7 cellular contexts compared by ENCODE assay signal in the genomic region with DNA sequence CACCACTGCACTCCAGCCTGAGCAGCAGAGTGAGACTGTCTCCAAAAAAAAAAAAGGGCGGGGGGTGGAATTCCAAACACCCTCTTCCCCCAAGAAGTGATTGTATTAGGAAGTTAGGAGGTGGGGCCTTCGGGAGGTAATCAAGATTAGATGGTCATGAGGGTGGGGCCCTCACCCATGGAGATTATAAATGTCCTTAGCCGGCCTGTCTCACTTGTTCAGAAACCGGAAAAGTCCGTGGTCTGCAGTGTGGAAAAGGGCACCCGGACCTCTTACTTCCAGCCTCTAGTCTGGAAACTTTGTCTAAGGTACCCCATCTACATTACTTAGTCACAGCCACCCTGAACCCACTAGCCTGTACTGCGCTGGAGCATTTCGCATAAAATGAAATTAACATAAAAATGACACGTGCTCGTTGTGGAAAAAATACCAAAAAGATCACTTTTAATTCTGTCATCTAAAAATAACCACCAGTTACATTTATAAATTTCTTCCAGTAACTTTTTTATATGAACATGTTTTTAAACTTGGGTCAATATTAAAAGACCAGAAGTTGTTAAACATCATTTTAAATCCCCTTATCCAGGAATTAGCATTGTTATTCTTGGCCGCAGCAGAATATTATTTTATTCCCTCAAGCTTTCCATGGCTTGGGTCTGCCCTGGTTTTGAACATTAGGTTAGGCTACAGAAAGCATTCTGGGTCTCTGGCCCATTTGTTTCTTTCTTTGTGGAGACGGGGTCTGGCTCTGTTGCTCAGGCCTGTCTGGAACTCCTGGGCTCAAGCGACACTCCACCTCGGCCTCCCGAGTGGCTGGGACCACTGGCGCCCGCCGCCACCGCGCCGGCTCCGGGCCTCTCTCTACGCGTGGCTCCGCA. TPM values are rescaled to one million over a fixed set of nuclear protein-coding genes. Genes with fewer than 3 reads are reported as not detected.
A peak's percentile ranks its signal among the peaks of the same experiment; 100 is the strongest.
DNase-seq lines count a peak whose midpoint lies in the region; ATAC-seq and TF ChIP-seq lines count a peak whose summit lies in the region.

No MANE protein-coding gene starts in this region.

- no peaks in the 10 kb centered on the region for H4K20me1 ChIP-seq in H9 (ENCODE audit: control insufficient read depth, insufficient read depth, insufficient read length)

- no peak overlapping the region for H2BK12ac ChIP-seq in H9 (ENCODE audit: insufficient read length, low read depth, low read length)

- no peaks in the 10 kb centered on the region for H3K79me1 ChIP-seq in H9 (ENCODE audit: insufficient read depth, low read depth, low read length, poor library complexity, severe bottlenecking)

- in situ Hi-C loops in SK-MEL-5 (cut with HindIII; ENCODE audit: low pct_unique_long_range_greater_than_20kb, low sequenced_read_pairs): no loop called here

- peak overlapping the region; percentile 98 for H3K14ac ChIP-seq in H9 (ENCODE audit: insufficient read depth, low read length)

- peak overlapping the region; percentile 77 for H3K9ac ChIP-seq in H9 (ENCODE audit: extremely low read depth, insufficient read length, low read length)

- no peaks in the 10 kb centered on the region; a peak in 2 of 5 replicates for H3K9me3 Mint-ChIP-seq in H9
- no peaks in the 10 kb centered on the region for H3K9me3 Mint-ChIP-seq in natural killer cell treated with Interleukin-12 subunit alpha and Interleukin-12 subunit beta and Interleukin-15 and Interleukin-18, amount 100 ng/mL, for 72 hours

- H2AFZ ChIP-seq in H9 (ENCODE audit: low read length): no peak overlapping the region

- peaks cover 35% of the 10 kb centered on the region; the same call in 1 of the 2 replicates for H3K79me2 ChIP-seq in H9 (ENCODE audit: insufficient read depth, low read length)

- no peak for TF ChIP-seq CTCF in H9 (conservative IDR thresholded peaks at IDR 0.05)

- H3K18ac ChIP-seq in H9 (ENCODE audit: insufficient read length, low read depth, low read length): peak overlapping the region; percentile 92

- H2BK15ac ChIP-seq in H9 (ENCODE audit: low read depth, low read length): no peak overlapping the region

- peaks cover 4% of the 10 kb centered on the region for H3K36me3 ChIP-seq in ectodermal cell (ENCODE audit: control insufficient read depth, insufficient read depth, low read length)

- peak overlapping the region; percentile 22 for H3T11ph ChIP-seq in H9 (ENCODE audit: low read length)

- H3K4me1 ChIP-seq in H9 (ENCODE audit: insufficient read depth, low read length): no peaks in the 10 kb centered on the region
- H3K4me1 ChIP-seq in ectodermal cell (ENCODE audit: control insufficient read depth, insufficient read depth, low read length): peaks cover 13% of the 10 kb centered on the region

- H4K5ac ChIP-seq in H9 (ENCODE audit: insufficient read length, low read depth, low read length): no peak overlapping the region

- H3K23ac ChIP-seq in H9 (ENCODE audit: insufficient read length, low read depth, low read length): no peak overlapping the region

- H4K91ac ChIP-seq in H9 (ENCODE audit: insufficient read length, low read depth, low read length): no peak overlapping the region

- H3K27ac Mint-ChIP-seq in H9: peak overlapping the region; percentile 97 to 100 (median 97)
- peak overlapping the region; percentile 98 to 99 for H3K27ac Mint-ChIP-seq in natural killer cell treated with Interleukin-12 subunit alpha and Interleukin-12 subunit beta and Interleukin-15 and Interleukin-18, amount 100 ng/mL, for 72 hours

- no peak overlapping the region for H3K56ac ChIP-seq in H9 (ENCODE audit: insufficient read length, low read depth, low read length)

- H3K36me3 Mint-ChIP-seq in H9 (ENCODE audit: insufficient read depth in 1 of 3, low read depth in 3 of 3): peaks cover 18 to 35% (median 25%) of the 10 kb centered on the region in 3 experiments
- peaks cover 5% of the 10 kb centered on the region for H3K36me3 Mint-ChIP-seq in natural killer cell treated with Interleukin-12 subunit alpha and Interleukin-12 subunit beta and Interleukin-15 and Interleukin-18, amount 100 ng/mL, for 72 hours

- H2BK5ac ChIP-seq in H9 (ENCODE audit: insufficient read length, low read length): no peak overlapping the region

- H3K27ac ChIP-seq in H9 (ENCODE audit: insufficient read length, low read depth, low read length) (peak overlapping the region; percentile 26), ectodermal cell (ENCODE audit: insufficient read depth, low read depth, low read length, poor library complexity, severe bottlenecking) (peak overlapping the region; percentile 99)

- H4K8ac ChIP-seq in H9 (replicated peaks; ENCODE audit: insufficient read length, low read depth, low read length): no peak overlapping the region

- peaks cover 26 to 28% of the 10 kb centered on the region in 2 experiments for H3K4me1 Mint-ChIP-seq in H9
- H3K4me1 Mint-ChIP-seq in natural killer cell treated with Interleukin-12 subunit alpha and Interleukin-12 subunit beta and Interleukin-15 and Interleukin-18, amount 100 ng/mL, for 72 hours (ENCODE audit: low read depth in 2 of 2): peaks cover 18 to 38% of the 10 kb centered on the region in 2 donors

- H3K4ac ChIP-seq in H9 (ENCODE audit: low read depth, low read length): peak overlapping the region; percentile 25; the same call in 1 of the 2 replicates

- H3K9me3 ChIP-seq in H9 (ENCODE audit: control insufficient read depth, low read depth, low read length) (no peaks in the 10 kb centered on the region), ectodermal cell (ENCODE audit: control insufficient read depth, low read length) (no peaks in the 10 kb centered on the region)

- no peak overlapping the region for H2AK5ac ChIP-seq in H9 (ENCODE audit: insufficient read length, low read length)

- peak overlapping the region; percentile 90 to 96 for H3K4me3 Mint-ChIP-seq in H9
- peak overlapping the region; percentile 95 for H3K4me3 Mint-ChIP-seq in natural killer cell treated with Interleukin-12 subunit alpha and Interleukin-12 subunit beta and Interleukin-15 and Interleukin-18, amount 100 ng/mL, for 72 hours

- no peak overlapping the region for H2BK20ac ChIP-seq in H9 (ENCODE audit: low read depth, low read length, poor library complexity, severe bottlenecking)

- no CpG with 5 or more reads among the region's 25 CpGs for WGBS in H9 (ENCODE audit: extremely low coverage, insufficient read length, low lambda C conversion rate)
- WGBS in ectodermal cell, 2 experiments: 27% methylated on average over 24 to 25 of the region's 25 CpGs

- H3K27me3 ChIP-seq in H9 (ENCODE audit: insufficient read depth, low read length): no peaks in the 10 kb centered on the region
- no peaks in the 10 kb centered on the region for H3K27me3 ChIP-seq in ectodermal cell (ENCODE audit: control insufficient read depth, insufficient read depth, low read length, poor library complexity, severe bottlenecking)

- H3K23me2 ChIP-seq in H9 (ENCODE audit: insufficient read length, low read depth, low read length, poor library complexity, severe bottlenecking): no peaks in the 10 kb centered on the region

- DNase-seq in H9 (no peak), SK-MEL-5 (ENCODE audit: low read depth, low spot score) (peak; percentile 25), COLO668 (lab: John Stamatoyannopoulos, UW; ENCODE audit: unreplicated experiment) (no peak)
- DNase-seq in natural killer cell treated with Interleukin-12 subunit alpha and Interleukin-12 subunit beta and Interleukin-15 and Interleukin-18, amount 100 ng/mL, for 72 hours (ENCODE audit: low spot score): no peak

- no peak overlapping the region for H2BK120ac ChIP-seq in H9 (ENCODE audit: low read depth, low read length, poor library complexity, severe bottlenecking)

- H3K27me3 Mint-ChIP-seq in H9 (ENCODE audit: low read depth): peaks cover 4% of the 10 kb centered on the region; the same call in 1 of the 2 replicates
- H3K27me3 Mint-ChIP-seq in natural killer cell treated with Interleukin-12 subunit alpha and Interleukin-12 subunit beta and Interleukin-15 and Interleukin-18, amount 100 ng/mL, for 72 hours: no peaks in the 10 kb centered on the region

- peak overlapping the region; percentile 85 for H3K4me3 ChIP-seq in ectodermal cell (ENCODE audit: insufficient read depth, low read depth, low read length)

- no peak for ATAC-seq in natural killer cell treated with Interleukin-12 subunit alpha and Interleukin-12 subunit beta and Interleukin-15 and Interleukin-18, amount 100 ng/mL, for 72 hours
- ATAC-seq in HG03354 (IDR thresholded peaks at IDR 0.05; ENCODE audit: poor library complexity, severe bottlenecking, unreplicated experiment) (no peak), GM19328 (IDR thresholded peaks at IDR 0.05; ENCODE audit: unreplicated experiment) (no peak)

- peak overlapping the region; percentile 48 for H3K4me2 ChIP-seq in H9 (ENCODE audit: insufficient read depth, insufficient read length, low read length)

RNA-seq across cellular contexts. Expression of gene CKS2, which starts 1.1 kb away (rescaled TPM):
- total RNA-seq in H9 (2021): 210 and 211 TPM in 2 replicates
- 404 and 447 TPM in 2 replicates for total RNA-seq in SK-MEL-5 (2014; rRNA removed; shearing (Covaris generic))
- 223 and 237 TPM in 2 replicates for polyA plus RNA-seq in SK-MEL-5 (2015; cell fraction: cytosol; rRNA removed)
- 92.1 and 115 TPM in 2 replicates for polyA plus RNA-seq in SK-MEL-5 (2015; cell fraction: nucleus; rRNA removed)
- 347 TPM for polyA plus RNA-seq in ectodermal cell (2013, experiment 1 of 4)
- 291 TPM for polyA plus RNA-seq in ectodermal cell (2013, experiment 2 of 4)
- polyA plus RNA-seq in ectodermal cell (2013, experiment 3 of 4): 372 TPM
- 354 TPM for polyA plus RNA-seq in ectodermal cell (2013, experiment 4 of 4)
- 100 to 1,000 TPM in 1 of 2 donors, 10 to 100 TPM in 1; 90.2 to 165 TPM for total RNA-seq in natural killer cell treated with Interleukin-12 subunit alpha and Interleukin-12 subunit beta and Interleukin-15 and Interleukin-18, amount 100 ng/mL, for 72 hours

RNA-seq across cellular contexts. Expression of gene SECISBP2, which starts 8.5 kb away (rescaled TPM):
- 58.2 and 62.7 TPM in 2 replicates for total RNA-seq in H9 (2021)
- 44.9 and 50.7 TPM in 2 replicates for total RNA-seq in SK-MEL-5 (2014; rRNA removed; shearing (Covaris generic))
- 33.4 and 46.9 TPM in 2 replicates for polyA plus RNA-seq in SK-MEL-5 (2015; cell fraction: cytosol; rRNA removed)
- 129 and 130 TPM in 2 replicates for polyA plus RNA-seq in SK-MEL-5 (2015; cell fraction: nucleus; rRNA removed)
- 61.5 TPM for polyA plus RNA-seq in ectodermal cell (2013, experiment 1 of 4)
- polyA plus RNA-seq in ectodermal cell (2013, experiment 2 of 4): 65.2 TPM
- polyA plus RNA-seq in ectodermal cell (2013, experiment 3 of 4): 48.6 TPM
- 55.0 TPM for polyA plus RNA-seq in ectodermal cell (2013, experiment 4 of 4)
- 10 to 100 TPM; 43.1 to 63.6 TPM for total RNA-seq in natural killer cell treated with Interleukin-12 subunit alpha and Interleukin-12 subunit beta and Interleukin-15 and Interleukin-18, amount 100 ng/mL, for 72 hours
